In genomic region chr2:156511112-156511511, GRCh38 we compare ENCODE assay signal across 15 cellular contexts.
"Had no signal": no experiment of that assay in that cellular context is flagged by ENCODE, and none has a peak within 500 bp of the region (broad histone marks: within the 10 kb centered on the region; RNA-seq: fewer than 3 reads in every experiment).

No MANE protein-coding gene starts in this region.

- H3K9me3 Mint-ChIP-seq: activated naive CD4-positive, alpha-beta T cell treated with anti-CD3 and anti-CD28 coated beads for 36 hours; activated naive CD8-positive, alpha-beta T cell treated with anti-CD3 and anti-CD28 coated beads, Interleukin-2, amount 50 U/mL, for 24 hours; activated T-helper 17 cell treated with anti-CD3 and anti-CD28 coated beads, Interleukin-2, amount 50 U/mL, for 72 hours; dendritic cell treated with granulocyte-macrophage colony-stimulating factor and Interleukin-4, amounts not matched to agents 40 ng/mL and 50 ng/mL, for 4 days; naive thymus-derived CD4-positive, alpha-beta T cell had no signal

- DNase-seq: activated CD4-positive, CD25-positive, alpha-beta regulatory T cell treated with anti-CD3 and anti-CD28 coated beads, Interleukin-2, amount 50 U/mL, for 72 hours; activated naive CD4-positive, alpha-beta T cell treated with anti-CD3 and anti-CD28 coated beads for 36 hours; activated naive CD8-positive, alpha-beta T cell treated with anti-CD3 and anti-CD28 coated beads, Interleukin-2, amount 50 U/mL, for 24 hours; aorta; effector memory CD4-positive, alpha-beta T cell; hippocampal formation; mammary epithelial cell; mucosa of descending colon; naive thymus-derived CD4-positive, alpha-beta T cell; stimulated activated naive CD4-positive, alpha-beta T cell; substantia nigra; transverse colon had no signal

- H3K27me3 Mint-ChIP-seq: activated naive CD8-positive, alpha-beta T cell treated with anti-CD3 and anti-CD28 coated beads, Interleukin-2, amount 50 U/mL, for 24 hours; activated T-helper 17 cell treated with anti-CD3 and anti-CD28 coated beads, Interleukin-2, amount 50 U/mL, for 72 hours; dendritic cell treated with granulocyte-macrophage colony-stimulating factor and Interleukin-4, amounts not matched to agents 40 ng/mL and 50 ng/mL, for 4 days; naive thymus-derived CD4-positive, alpha-beta T cell had no signal

- H3K27ac Mint-ChIP-seq: activated naive CD4-positive, alpha-beta T cell treated with anti-CD3 and anti-CD28 coated beads for 36 hours; activated naive CD8-positive, alpha-beta T cell treated with anti-CD3 and anti-CD28 coated beads, Interleukin-2, amount 50 U/mL, for 24 hours; activated T-helper 17 cell treated with anti-CD3 and anti-CD28 coated beads, Interleukin-2, amount 50 U/mL, for 72 hours; dendritic cell treated with granulocyte-macrophage colony-stimulating factor and Interleukin-4, amounts not matched to agents 40 ng/mL and 50 ng/mL, for 4 days; naive thymus-derived CD4-positive, alpha-beta T cell had no signal

- H3K4me3 Mint-ChIP-seq: activated naive CD4-positive, alpha-beta T cell treated with anti-CD3 and anti-CD28 coated beads for 36 hours; activated naive CD8-positive, alpha-beta T cell treated with anti-CD3 and anti-CD28 coated beads, Interleukin-2, amount 50 U/mL, for 24 hours; activated T-helper 17 cell treated with anti-CD3 and anti-CD28 coated beads, Interleukin-2, amount 50 U/mL, for 72 hours; dendritic cell treated with granulocyte-macrophage colony-stimulating factor and Interleukin-4, amounts not matched to agents 40 ng/mL and 50 ng/mL, for 4 days; naive thymus-derived CD4-positive, alpha-beta T cell had no signal

- H3K4me3 ChIP-seq: mucosa of descending colon, transverse colon had no signal

- ATAC-seq: activated naive CD8-positive, alpha-beta T cell treated with anti-CD3 and anti-CD28 coated beads, Interleukin-2, amount 50 U/mL, for 24 hours; activated T-helper 17 cell treated with anti-CD3 and anti-CD28 coated beads, Interleukin-2, amount 50 U/mL, for 72 hours; left lobe of liver; mucosa of descending colon; naive thymus-derived CD4-positive, alpha-beta T cell had no signal
